8 cellular contexts compared by ENCODE assay signal in the genomic region with DNA sequence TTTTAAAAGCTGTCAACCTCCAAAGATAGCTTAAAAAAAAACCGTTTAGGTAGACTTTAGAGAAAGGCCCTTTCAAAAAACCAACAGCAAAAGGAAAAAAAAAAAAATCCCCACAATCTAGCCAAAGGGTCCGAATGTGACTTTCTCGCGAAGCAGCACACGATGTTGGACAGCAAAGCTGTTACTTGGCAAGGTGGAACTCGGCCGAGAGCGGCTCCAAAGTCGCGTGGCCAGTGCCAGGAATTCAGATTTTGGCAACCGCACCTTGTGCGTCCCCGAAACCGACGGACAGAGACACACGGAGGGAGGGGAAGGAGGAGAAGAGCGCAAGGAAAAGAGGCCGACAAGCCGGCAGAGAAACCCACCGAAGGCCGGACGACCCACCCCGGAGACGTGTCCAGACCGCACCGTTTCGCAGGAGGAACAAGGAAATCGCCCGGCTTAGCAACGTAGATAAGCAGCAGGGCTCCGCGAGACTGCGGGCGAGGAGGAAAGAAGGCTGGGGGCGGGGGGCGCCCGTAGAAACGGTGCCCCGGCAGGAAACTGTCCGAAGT.
DNase-seq lines count a peak whose midpoint lies in the region; ATAC-seq and TF ChIP-seq lines count a peak whose summit lies in the region.

No MANE protein-coding gene starts in this region.

- peak overlapping the region; percentile 79 to 93 for H3K4me3 Mint-ChIP-seq in activated T-cell treated with anti-CD3 and anti-CD28 coated beads, Interleukin-2, amount 50 U/mL, for 72 hours

- H3K4me1 ChIP-seq in trophoblast cell (ENCODE audit: control insufficient read depth in 1 of 2, insufficient read depth in 2 of 2, low read length in 2 of 2) = peaks cover 2 to 4% of the 10 kb centered on the region in 2 experiments

- peaks cover 7% of the 10 kb centered on the region for H3K79me1 ChIP-seq in trophoblast cell (ENCODE audit: low read length)

- peaks cover 2% of the 10 kb centered on the region for H3K79me2 ChIP-seq in trophoblast cell (ENCODE audit: control insufficient read depth, insufficient read depth, low read length, poor library complexity)

- no peak overlapping the region for H2BK120ac ChIP-seq in trophoblast cell (ENCODE audit: insufficient read depth, low read length, poor library complexity)

- no peak overlapping the region for H3K18ac ChIP-seq in trophoblast cell (ENCODE audit: low read length)

- no peak overlapping the region for H3K14ac ChIP-seq in trophoblast cell (ENCODE audit: low read length)

- H3K27me3 Mint-ChIP-seq in activated T-cell treated with anti-CD3 and anti-CD28 coated beads, Interleukin-2, amount 50 U/mL, for 72 hours (ENCODE audit: low read depth) = peaks cover 77% of the 10 kb centered on the region

- no peak overlapping the region for H2AFZ ChIP-seq in trophoblast cell (ENCODE audit: insufficient read depth, low read length, poor library complexity)

- H3K23ac ChIP-seq in trophoblast cell (ENCODE audit: low read length) = no peak overlapping the region

- H3K9me3 Mint-ChIP-seq in activated T-cell treated with anti-CD3 and anti-CD28 coated beads, Interleukin-2, amount 50 U/mL, for 72 hours = no peaks in the 10 kb centered on the region

- H3K9ac ChIP-seq in trophoblast cell (ENCODE audit: low read length) = peak overlapping the region; percentile 44

- in situ Hi-C loops in KBM-7 (cut with MboI; ENCODE audit: low pct_unique_long_range_greater_than_20kb, low sequenced_read_pairs) = loop anchor here (25.0 kb wide), 1 partner anchor 516 kb away; a partner anchor contains a TSS

- H3K36me3 ChIP-seq in trophoblast cell (ENCODE audit: control insufficient read depth in 1 of 2, insufficient read depth in 2 of 2, low read length in 2 of 2) = no peaks in the 10 kb centered on the region

- no peak overlapping the region for H2BK12ac ChIP-seq in trophoblast cell (ENCODE audit: low read length)

- peaks cover 33% of the 10 kb centered on the region for H3K4me1 Mint-ChIP-seq in activated T-cell treated with anti-CD3 and anti-CD28 coated beads, Interleukin-2, amount 50 U/mL, for 72 hours (ENCODE audit: low read depth)

- no peak for TF ChIP-seq POLR2A in GM18505 (IDR thresholded peaks at IDR 0.05; ENCODE audit: borderline replicate concordance, extremely low read depth, insufficient read depth, insufficient read length)

- H2AK5ac ChIP-seq in trophoblast cell (ENCODE audit: low read length) = no peak overlapping the region

- H4K8ac ChIP-seq in trophoblast cell (ENCODE audit: low read depth, low read length) = no peak overlapping the region

- no peaks in the 10 kb centered on the region for H3K27me3 ChIP-seq in trophoblast cell (ENCODE audit: insufficient read depth, low read length)

- no peak overlapping the region for H4K12ac ChIP-seq in trophoblast cell (ENCODE audit: low read depth, low read length)

- DNase-seq in COLO668 (lab: John Stamatoyannopoulos, UW; ENCODE audit: unreplicated experiment) = peak; percentile 18
- DNase-seq in KBM-7 = peak; percentile 73
- peak; percentile 7 to 14 for DNase-seq in activated T-cell treated with anti-CD3 and anti-CD28 coated beads, Interleukin-2, amount 50 U/mL, for 72 hours
- peak; percentile 80 for DNase-seq in cardiac septum (ENCODE audit: low spot score)
- DNase-seq in trophoblast cell = peak; percentile 7 to 37
- DNase-seq in nucleus accumbens (lab: John Stamatoyannopoulos, UW) = no peak

- peak overlapping the region; percentile 90 for H3K4me2 ChIP-seq in trophoblast cell (ENCODE audit: low read length)

- no peaks in the 10 kb centered on the region for H3K9me3 ChIP-seq in trophoblast cell (ENCODE audit: insufficient read depth, low read depth, low read length)

- peak overlapping the region; percentile 46 for H3K27ac Mint-ChIP-seq in activated T-cell treated with anti-CD3 and anti-CD28 coated beads, Interleukin-2, amount 50 U/mL, for 72 hours

- H3K4ac ChIP-seq in trophoblast cell (ENCODE audit: low read depth, low read length) = no peak overlapping the region

- H3K4me3 ChIP-seq in trophoblast cell (ENCODE audit: low read depth, low read length) = peak overlapping the region; percentile 66

- intact Hi-C loops in cardiac septum (cut with DNase I) = loop anchor here (5.0 to 10.0 kb wide), 4 partner anchors 81 to 271 kb away; no protein-coding TSS in a partner anchor

- H4K91ac ChIP-seq in trophoblast cell (ENCODE audit: low read depth, low read length) = no peak overlapping the region

- H3K36me3 Mint-ChIP-seq in activated T-cell treated with anti-CD3 and anti-CD28 coated beads, Interleukin-2, amount 50 U/mL, for 72 hours (ENCODE audit: insufficient read depth in 2 of 2) = no peaks in the 10 kb centered on the region

- ATAC-seq in activated T-cell treated with anti-CD3 and anti-CD28 coated beads, Interleukin-2, amount 50 U/mL, for 72 hours (replicated peaks in 1 of 2) = no peak
- ATAC-seq in GM21447 (IDR thresholded peaks at IDR 0.05; ENCODE audit: unreplicated experiment) (no peak), GM18505 (IDR thresholded peaks at IDR 0.05; ENCODE audit: unreplicated experiment) (no peak)

- no peak overlapping the region for H2BK5ac ChIP-seq in trophoblast cell (ENCODE audit: low read depth, low read length, poor library complexity)

- H3K27ac ChIP-seq in trophoblast cell (ENCODE audit: low read depth, low read length) = no peak overlapping the region

- no CpG with 5 or more reads among the region's 40 CpGs for WGBS in trophoblast cell (ENCODE audit: extremely low coverage, insufficient coverage, insufficient read length)

Comparison
In these comparisons a context has a peak if more than half of its experiments do, and no peak if none do; other contexts are left out.
1. DNase-seq: peak in COLO668 (single experiment), KBM-7 (single experiment), activated T-cell treated with anti-CD3 and anti-CD28 coated beads, Interleukin-2, amount 50 U/mL, for 72 hours (2 of 2), cardiac septum (single experiment) and trophoblast cell (2 of 2); none in nucleus accumbens (0 of 56).